In genomic region chr7:138237995-138238394, GRCh38 we compare ENCODE assay signal across 1 cellular context.
TF ChIP-seq lines count a peak whose summit lies in the region.

No MANE protein-coding gene starts in this region.

TF ChIP-seq in HepG2, 621 proteins besides CTCF, POLR2A, EP300 and RAD21 (continued from another document):
- TF ChIP-seq ZBTB4 (CRISPR knock-in tag; IDR thresholded peaks at IDR 0.05; ENCODE audit: borderline replicate concordance): no peak
- TF ChIP-seq MZF1 (CRISPR knock-in tag; IDR thresholded peaks at IDR 0.05; ENCODE audit: borderline replicate concordance): no peak
- peak; percentile 92 for TF ChIP-seq POGZ (CRISPR knock-in tag; IDR thresholded peaks at IDR 0.05)
- TF ChIP-seq, protein P1, sequence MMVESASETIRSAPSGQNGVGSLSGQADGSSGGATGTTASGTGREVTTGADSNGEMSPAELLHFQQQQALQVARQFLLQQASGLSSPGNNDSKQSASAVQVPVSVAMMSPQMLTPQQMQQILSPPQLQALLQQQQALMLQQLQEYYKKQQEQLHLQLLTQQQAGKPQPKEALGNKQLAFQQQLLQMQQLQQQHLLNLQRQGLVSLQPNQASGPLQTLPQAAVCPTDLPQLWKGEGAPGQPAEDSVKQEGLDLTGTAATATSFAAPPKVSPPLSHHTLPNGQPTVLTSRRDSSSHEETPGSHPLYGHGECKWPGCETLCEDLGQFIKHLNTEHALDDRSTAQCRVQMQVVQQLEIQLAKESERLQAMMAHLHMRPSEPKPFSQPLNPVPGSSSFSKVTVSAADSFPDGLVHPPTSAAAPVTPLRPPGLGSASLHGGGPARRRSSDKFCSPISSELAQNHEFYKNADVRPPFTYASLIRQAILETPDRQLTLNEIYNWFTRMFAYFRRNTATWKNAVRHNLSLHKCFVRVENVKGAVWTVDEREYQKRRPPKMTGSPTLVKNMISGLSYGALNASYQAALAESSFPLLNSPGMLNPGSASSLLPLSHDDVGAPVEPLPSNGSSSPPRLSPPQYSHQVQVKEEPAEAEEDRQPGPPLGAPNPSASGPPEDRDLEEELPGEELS (CRISPR knock-in tag; IDR thresholded peaks at IDR 0.05): peak; percentile 71
- TF ChIP-seq USF2 (IDR thresholded peaks at IDR 0.05; ENCODE audit: low read depth, low read length): no peak
- no peak for TF ChIP-seq USF2 (CRISPR knock-in tag; IDR thresholded peaks at IDR 0.05; ENCODE audit: borderline replicate concordance)
- peak; percentile 93 for TF ChIP-seq GATAD2A (CRISPR knock-in tag; IDR thresholded peaks at IDR 0.05)
- no peak for TF ChIP-seq ARID4A (CRISPR knock-in tag; IDR thresholded peaks at IDR 0.05; ENCODE audit: borderline replicate concordance)
- TF ChIP-seq YY1 (IDR thresholded peaks at IDR 0.05; ENCODE audit: insufficient read depth, insufficient replicate concordance, low read depth, low read length): peak; percentile 61
- no peak for TF ChIP-seq SOX6 (IDR thresholded peaks at IDR 0.05)
- TF ChIP-seq SOX6 (CRISPR knock-in tag; IDR thresholded peaks at IDR 0.05): peak; percentile 56; the same call in 1 of the 2 replicates
- TF ChIP-seq THAP11 (CRISPR knock-in tag; IDR thresholded peaks at IDR 0.05): peak; percentile 73
- TF ChIP-seq, protein P2, sequence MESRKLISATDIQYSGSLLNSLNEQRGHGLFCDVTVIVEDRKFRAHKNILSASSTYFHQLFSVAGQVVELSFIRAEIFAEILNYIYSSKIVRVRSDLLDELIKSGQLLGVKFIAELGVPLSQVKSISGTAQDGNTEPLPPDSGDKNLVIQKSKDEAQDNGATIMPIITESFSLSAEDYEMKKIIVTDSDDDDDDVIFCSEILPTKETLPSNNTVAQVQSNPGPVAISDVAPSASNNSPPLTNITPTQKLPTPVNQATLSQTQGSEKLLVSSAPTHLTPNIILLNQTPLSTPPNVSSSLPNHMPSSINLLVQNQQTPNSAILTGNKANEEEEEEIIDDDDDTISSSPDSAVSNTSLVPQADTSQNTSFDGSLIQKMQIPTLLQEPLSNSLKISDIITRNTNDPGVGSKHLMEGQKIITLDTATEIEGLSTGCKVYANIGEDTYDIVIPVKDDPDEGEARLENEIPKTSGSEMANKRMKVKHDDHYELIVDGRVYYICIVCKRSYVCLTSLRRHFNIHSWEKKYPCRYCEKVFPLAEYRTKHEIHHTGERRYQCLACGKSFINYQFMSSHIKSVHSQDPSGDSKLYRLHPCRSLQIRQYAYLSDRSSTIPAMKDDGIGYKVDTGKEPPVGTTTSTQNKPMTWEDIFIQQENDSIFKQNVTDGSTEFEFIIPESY (CRISPR knock-in tag; IDR thresholded peaks at IDR 0.05): peak; percentile 82; the same call in 1 of the 2 replicates
